1 cellular context compared by ENCODE assay signal in the genomic region with DNA sequence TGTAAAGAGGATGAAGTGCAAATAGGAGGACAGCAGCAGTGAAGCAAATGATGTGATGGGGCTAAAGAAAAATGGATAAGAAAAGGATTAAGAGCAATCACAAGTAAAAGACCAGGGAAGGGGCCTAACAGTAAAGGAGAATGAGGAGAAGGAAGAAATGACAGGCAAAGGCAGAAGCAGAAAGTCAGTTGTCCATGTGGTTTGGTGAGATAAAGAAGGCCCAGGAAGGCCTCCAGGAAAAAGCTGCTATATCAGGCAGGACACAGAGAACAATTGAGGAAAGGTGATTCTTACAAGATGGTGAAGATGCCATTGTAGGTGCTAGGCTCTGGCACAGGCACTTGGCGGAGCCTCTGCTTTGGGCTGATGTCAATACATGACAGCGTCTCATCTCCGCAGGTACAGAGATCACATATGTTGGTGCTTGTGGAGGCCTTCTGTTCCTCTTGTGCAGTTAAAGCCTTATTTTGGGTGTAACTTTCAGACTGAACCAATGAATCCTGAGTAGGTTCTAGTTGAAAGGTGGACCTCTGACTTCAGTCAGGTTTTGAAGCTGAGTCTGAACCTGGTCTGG.
TF ChIP-seq lines count a peak whose summit lies in the region.

No MANE protein-coding gene starts in this region.

TF ChIP-seq in GM23338, 12 proteins besides CTCF, POLR2A, EP300 and RAD21:
- TF ChIP-seq, protein P1, sequence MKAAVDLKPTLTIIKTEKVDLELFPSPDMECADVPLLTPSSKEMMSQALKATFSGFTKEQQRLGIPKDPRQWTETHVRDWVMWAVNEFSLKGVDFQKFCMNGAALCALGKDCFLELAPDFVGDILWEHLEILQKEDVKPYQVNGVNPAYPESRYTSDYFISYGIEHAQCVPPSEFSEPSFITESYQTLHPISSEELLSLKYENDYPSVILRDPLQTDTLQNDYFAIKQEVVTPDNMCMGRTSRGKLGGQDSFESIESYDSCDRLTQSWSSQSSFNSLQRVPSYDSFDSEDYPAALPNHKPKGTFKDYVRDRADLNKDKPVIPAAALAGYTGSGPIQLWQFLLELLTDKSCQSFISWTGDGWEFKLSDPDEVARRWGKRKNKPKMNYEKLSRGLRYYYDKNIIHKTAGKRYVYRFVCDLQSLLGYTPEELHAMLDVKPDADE (IDR thresholded peaks at IDR 0.05), result no peak
- TF ChIP-seq ZNF114 (CRISPR knock-in tag; IDR thresholded peaks at IDR 0.05) (no peak), EZH2 (IDR thresholded peaks at IDR 0.05; ENCODE audit: low read depth, unreplicated experiment) (no peak), ZNF331 (CRISPR knock-in tag; IDR thresholded peaks at IDR 0.05; ENCODE audit: low read depth) (no peak), POLR2AphosphoS5 (IDR thresholded peaks at IDR 0.05; ENCODE audit: low read depth) (no peak), CREB1 (CRISPR knock-in tag; IDR thresholded peaks at IDR 0.05; ENCODE audit: low read depth) (no peak), EZH2phosphoT487 (IDR thresholded peaks at IDR 0.05; ENCODE audit: unreplicated experiment) (no peak), JUNB (IDR thresholded peaks at IDR 0.05; ENCODE audit: unreplicated experiment) (no peak), STAT1 (IDR thresholded peaks at IDR 0.05; ENCODE audit: unreplicated experiment) (no peak), NANOG (IDR thresholded peaks at IDR 0.05; ENCODE audit: borderline replicate concordance) (no peak)
- TF ChIP-seq, protein P2, sequence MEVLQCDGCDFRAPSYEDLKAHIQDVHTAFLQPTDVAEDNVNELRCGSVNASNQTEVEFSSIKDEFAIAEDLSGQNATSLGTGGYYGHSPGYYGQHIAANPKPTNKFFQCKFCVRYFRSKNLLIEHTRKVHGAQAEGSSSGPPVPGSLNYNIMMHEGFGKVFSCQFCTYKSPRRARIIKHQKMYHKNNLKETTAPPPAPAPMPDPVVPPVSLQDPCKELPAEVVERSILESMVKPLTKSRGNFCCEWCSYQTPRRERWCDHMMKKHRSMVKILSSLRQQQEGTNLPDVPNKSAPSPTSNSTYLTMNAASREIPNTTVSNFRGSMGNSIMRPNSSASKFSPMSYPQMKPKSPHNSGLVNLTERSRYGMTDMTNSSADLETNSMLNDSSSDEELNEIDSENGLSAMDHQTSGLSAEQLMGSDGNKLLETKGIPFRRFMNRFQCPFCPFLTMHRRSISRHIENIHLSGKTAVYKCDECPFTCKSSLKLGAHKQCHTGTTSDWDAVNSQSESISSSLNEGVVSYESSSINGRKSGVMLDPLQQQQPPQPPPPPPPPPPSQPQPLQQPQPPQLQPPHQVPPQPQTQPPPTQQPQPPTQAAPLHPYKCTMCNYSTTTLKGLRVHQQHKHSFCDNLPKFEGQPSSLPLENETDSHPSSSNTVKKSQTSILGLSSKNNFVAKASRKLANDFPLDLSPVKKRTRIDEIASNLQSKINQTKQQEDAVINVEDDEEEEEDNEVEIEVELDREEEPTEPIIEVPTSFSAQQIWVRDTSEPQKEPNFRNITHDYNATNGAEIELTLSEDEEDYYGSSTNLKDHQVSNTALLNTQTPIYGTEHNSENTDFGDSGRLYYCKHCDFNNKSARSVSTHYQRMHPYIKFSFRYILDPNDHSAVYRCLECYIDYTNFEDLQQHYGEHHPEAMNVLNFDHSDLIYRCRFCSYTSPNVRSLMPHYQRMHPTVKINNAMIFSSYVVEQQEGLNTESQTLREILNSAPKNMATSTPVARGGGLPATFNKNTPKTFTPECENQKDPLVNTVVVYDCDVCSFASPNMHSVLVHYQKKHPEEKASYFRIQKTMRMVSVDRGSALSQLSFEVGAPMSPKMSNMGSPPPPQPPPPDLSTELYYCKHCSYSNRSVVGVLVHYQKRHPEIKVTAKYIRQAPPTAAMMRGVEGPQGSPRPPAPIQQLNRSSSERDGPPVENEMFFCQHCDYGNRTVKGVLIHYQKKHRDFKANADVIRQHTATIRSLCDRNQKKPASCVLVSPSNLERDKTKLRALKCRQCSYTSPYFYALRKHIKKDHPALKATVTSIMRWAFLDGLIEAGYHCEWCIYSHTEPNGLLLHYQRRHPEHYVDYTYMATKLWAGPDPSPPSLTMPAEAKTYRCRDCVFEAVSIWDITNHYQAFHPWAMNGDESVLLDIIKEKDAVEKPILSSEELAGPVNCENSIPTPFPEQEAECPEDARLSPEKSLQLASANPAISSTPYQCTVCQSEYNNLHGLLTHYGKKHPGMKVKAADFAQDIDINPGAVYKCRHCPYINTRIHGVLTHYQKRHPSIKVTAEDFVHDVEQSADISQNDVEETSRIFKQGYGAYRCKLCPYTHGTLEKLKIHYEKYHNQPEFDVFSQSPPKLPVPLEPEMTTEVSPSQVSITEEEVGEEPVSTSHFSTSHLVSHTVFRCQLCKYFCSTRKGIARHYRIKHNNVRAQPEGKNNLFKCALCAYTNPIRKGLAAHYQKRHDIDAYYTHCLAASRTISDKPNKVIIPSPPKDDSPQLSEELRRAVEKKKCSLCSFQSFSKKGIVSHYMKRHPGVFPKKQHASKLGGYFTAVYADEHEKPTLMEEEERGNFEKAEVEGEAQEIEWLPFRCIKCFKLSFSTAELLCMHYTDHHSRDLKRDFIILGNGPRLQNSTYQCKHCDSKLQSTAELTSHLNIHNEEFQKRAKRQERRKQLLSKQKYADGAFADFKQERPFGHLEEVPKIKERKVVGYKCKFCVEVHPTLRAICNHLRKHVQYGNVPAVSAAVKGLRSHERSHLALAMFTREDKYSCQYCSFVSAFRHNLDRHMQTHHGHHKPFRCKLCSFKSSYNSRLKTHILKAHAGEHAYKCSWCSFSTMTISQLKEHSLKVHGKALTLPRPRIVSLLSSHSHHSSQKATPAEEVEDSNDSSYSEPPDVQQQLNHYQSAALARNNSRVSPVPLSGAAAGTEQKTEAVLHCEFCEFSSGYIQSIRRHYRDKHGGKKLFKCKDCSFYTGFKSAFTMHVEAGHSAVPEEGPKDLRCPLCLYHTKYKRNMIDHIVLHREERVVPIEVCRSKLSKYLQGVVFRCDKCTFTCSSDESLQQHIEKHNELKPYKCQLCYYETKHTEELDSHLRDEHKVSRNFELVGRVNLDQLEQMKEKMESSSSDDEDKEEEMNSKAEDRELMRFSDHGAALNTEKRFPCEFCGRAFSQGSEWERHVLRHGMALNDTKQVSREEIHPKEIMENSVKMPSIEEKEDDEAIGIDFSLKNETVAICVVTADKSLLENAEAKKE (CRISPR knock-in tag; IDR thresholded peaks at IDR 0.05), result no peak
- TF ChIP-seq, protein P3, sequence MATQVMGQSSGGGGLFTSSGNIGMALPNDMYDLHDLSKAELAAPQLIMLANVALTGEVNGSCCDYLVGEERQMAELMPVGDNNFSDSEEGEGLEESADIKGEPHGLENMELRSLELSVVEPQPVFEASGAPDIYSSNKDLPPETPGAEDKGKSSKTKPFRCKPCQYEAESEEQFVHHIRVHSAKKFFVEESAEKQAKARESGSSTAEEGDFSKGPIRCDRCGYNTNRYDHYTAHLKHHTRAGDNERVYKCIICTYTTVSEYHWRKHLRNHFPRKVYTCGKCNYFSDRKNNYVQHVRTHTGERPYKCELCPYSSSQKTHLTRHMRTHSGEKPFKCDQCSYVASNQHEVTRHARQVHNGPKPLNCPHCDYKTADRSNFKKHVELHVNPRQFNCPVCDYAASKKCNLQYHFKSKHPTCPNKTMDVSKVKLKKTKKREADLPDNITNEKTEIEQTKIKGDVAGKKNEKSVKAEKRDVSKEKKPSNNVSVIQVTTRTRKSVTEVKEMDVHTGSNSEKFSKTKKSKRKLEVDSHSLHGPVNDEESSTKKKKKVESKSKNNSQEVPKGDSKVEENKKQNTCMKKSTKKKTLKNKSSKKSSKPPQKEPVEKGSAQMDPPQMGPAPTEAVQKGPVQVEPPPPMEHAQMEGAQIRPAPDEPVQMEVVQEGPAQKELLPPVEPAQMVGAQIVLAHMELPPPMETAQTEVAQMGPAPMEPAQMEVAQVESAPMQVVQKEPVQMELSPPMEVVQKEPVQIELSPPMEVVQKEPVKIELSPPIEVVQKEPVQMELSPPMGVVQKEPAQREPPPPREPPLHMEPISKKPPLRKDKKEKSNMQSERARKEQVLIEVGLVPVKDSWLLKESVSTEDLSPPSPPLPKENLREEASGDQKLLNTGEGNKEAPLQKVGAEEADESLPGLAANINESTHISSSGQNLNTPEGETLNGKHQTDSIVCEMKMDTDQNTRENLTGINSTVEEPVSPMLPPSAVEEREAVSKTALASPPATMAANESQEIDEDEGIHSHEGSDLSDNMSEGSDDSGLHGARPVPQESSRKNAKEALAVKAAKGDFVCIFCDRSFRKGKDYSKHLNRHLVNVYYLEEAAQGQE (IDR thresholded peaks at IDR 0.05; ENCODE audit: unreplicated experiment), result no peak
